ENCODE assay signal across 8 cellular contexts in the genomic region with DNA sequence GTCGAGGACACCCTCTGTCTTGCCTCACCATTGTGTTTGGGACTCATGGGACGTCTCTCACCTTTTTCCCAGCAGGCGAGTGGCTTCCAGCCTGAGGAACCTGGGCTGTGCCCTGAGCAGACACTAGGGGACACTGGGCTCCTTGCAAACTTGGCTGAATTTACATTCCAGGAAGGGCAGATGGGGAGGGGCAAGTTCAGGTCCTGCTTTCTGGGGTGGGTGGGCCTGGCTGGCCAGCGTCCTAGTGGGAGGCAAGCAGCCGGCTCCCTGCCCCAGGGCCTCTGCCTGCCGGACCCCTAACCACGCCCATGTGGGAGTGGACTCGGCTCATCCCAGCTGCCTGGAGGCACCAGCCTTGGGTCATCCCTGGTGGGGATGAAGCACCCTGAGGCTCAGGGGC. TPM values are rescaled to one million over a fixed set of nuclear protein-coding genes. Genes with fewer than 3 reads are reported as not detected.
DNase-seq lines count a peak whose midpoint lies in the region; ATAC-seq, FAIRE-seq and TF ChIP-seq lines count a peak whose summit lies in the region.

No MANE protein-coding gene starts in this region.

- TF ChIP-seq RAD21 in A549 (conservative IDR thresholded peaks at IDR 0.05 in 1 of 2, IDR thresholded peaks at IDR 0.05 in 1 of 2) = peak; percentile 60 to 71

- peaks cover 15% of the 10 kb centered on the region for H3K4me1 ChIP-seq in A549
- peaks cover 0 to 8% (median 0%) of the 10 kb centered on the region in 12 donors for H3K4me1 ChIP-seq in heart left ventricle

- no peak overlapping the region for H3K4me3 Mint-ChIP-seq in activated T-helper 17 cell treated with anti-CD3 and anti-CD28 coated beads, Interleukin-2, amount 50 U/mL, for 72 hours

- H3K4me3 ChIP-seq in A549 (no peak overlapping the region), GM12864 (ENCODE audit: low read depth, low read length) (no peak overlapping the region), heart left ventricle (no peak overlapping the region)

- CTCF ChIA-PET in A549 (lab: Yijun Ruan, JAX) = interaction anchor here (1.0 to 7.0 kb wide), 6 partner anchors 9 to 175 kb away, joined by 3 to 32 read pairs (median 3); no protein-coding TSS in a partner anchor

- H3K36me3 ChIP-seq in heart left ventricle = no peaks in the 10 kb centered on the region

- TF ChIP-seq POLR2A in A549 (IDR thresholded peaks at IDR 0.05; ENCODE audit: low read length) (no peak), heart left ventricle (IDR thresholded peaks at IDR 0.05) (no peak)

- no peaks in the 10 kb centered on the region for H3K4me1 Mint-ChIP-seq in activated T-helper 17 cell treated with anti-CD3 and anti-CD28 coated beads, Interleukin-2, amount 50 U/mL, for 72 hours

- H3K27ac ChIP-seq in A549 (peak overlapping the region; percentile 27 to 50; a peak in 4 of 6 replicates), heart left ventricle (no peak overlapping the region)

- H3K27ac Mint-ChIP-seq in activated T-helper 17 cell treated with anti-CD3 and anti-CD28 coated beads, Interleukin-2, amount 50 U/mL, for 72 hours = no peak overlapping the region

- 32% methylated on average over 3 of the region's 8 CpGs for WGBS in A549 (ENCODE audit: missing lambda C conversion rate)
- 14 to 18% (median 16%) methylated on average over 8 of the region's 8 CpGs for WGBS in heart left ventricle, 4 donors

- H3K4me2 ChIP-seq in A549 = no peak overlapping the region

- no peaks in the 10 kb centered on the region for H3K9me3 Mint-ChIP-seq in activated T-helper 17 cell treated with anti-CD3 and anti-CD28 coated beads, Interleukin-2, amount 50 U/mL, for 72 hours

- DNase-seq in A549 (ENCODE audit: low read depth in 1 of 2, low spot score in 1 of 2) = peak; percentile 31 to 43
- no peak for DNase-seq in GM12864 (ENCODE audit: low read depth)
- peak; percentile 61 for DNase-seq in SK-N-DZ (ENCODE audit: low spot score)
- peak in 1 of 5 donors; percentile 13 for DNase-seq in heart left ventricle

- TF ChIP-seq EP300 in A549 (IDR thresholded peaks at IDR 0.05) = no peak

- POLR2A ChIA-PET in A549 (lab: Yijun Ruan, JAX) = no interaction called here

- peaks cover 0 to 53% (median 13%) of the 10 kb centered on the region in 9 donors for H3K27me3 ChIP-seq in heart left ventricle

- no peak for FAIRE-seq in A549 (lab: Jason Lieb, UNC)

- peaks cover 18% of the 10 kb centered on the region for H3K27me3 Mint-ChIP-seq in activated T-helper 17 cell treated with anti-CD3 and anti-CD28 coated beads, Interleukin-2, amount 50 U/mL, for 72 hours

- peak; percentile 36; the same call in 1 of the 3 replicates for TF ChIP-seq CTCF in A549 (IDR thresholded peaks at IDR 0.05)
- TF ChIP-seq CTCF in GM12864 (IDR thresholded peaks at IDR 0.05; ENCODE audit: low read depth, low read length, missing control alignments) = peak; percentile 61
- peak in 8 of 12 donors; percentile 26 to 51 (median 35) for TF ChIP-seq CTCF in heart left ventricle (IDR thresholded peaks at IDR 0.05)

- ATAC-seq in A549 (peak; percentile 84 to 87), heart left ventricle (peak in 3 of 4 donors; percentile 35 to 61 (median 53)), GM19397 (IDR thresholded peaks at IDR 0.05; ENCODE audit: unreplicated experiment) (no peak), GM21360 (IDR thresholded peaks at IDR 0.05; ENCODE audit: unreplicated experiment) (no peak), HG02642 (IDR thresholded peaks at IDR 0.05; ENCODE audit: poor library complexity, unreplicated experiment) (no peak)
- no peak for ATAC-seq in activated T-helper 17 cell treated with anti-CD3 and anti-CD28 coated beads, Interleukin-2, amount 50 U/mL, for 72 hours (replicated peaks)

- intact Hi-C loops in heart left ventricle (cut with DNase I) = loop anchor here in 4 of 10 donors (2.0 to 5.0 kb wide), 3 partner anchors 175 to 177 kb away; no protein-coding TSS in a partner anchor

- H3K9me3 ChIP-seq in A549 = no peaks in the 10 kb centered on the region
- no peaks in the 10 kb centered on the region for H3K9me3 ChIP-seq in heart left ventricle

- H3K36me3 Mint-ChIP-seq in activated T-helper 17 cell treated with anti-CD3 and anti-CD28 coated beads, Interleukin-2, amount 50 U/mL, for 72 hours (ENCODE audit: low read depth) = no peaks in the 10 kb centered on the region

TF ChIP-seq in A549, 52 proteins besides CTCF, POLR2A, EP300 and RAD21:
- peak; percentile 56 for TF ChIP-seq SMC3 (IDR thresholded peaks at IDR 0.05)
- no peak for TF ChIP-seq TFCP2L1 (CRISPR knock-in tag; IDR thresholded peaks at IDR 0.05)

RNA-seq across cellular contexts. Expression of a gene that starts 48.2 kb away (rescaled TPM):
- polyA plus RNA-seq in A549 (2011; rRNA removed) (not detected in 2 replicates), A549 (2017; fragmentation: RNase III; extraction: RNeasy Plus Mini Kit Qiagen cat#74134 plus additional on column Dnase treatment) (not detected in 3 replicates), heart left ventricle (not detected)
- not detected in 2 replicates for polyA plus RNA-seq in A549 (2012; cell fraction: cytosol; rRNA removed)
- polyA plus RNA-seq in A549 (2012; cell fraction: nucleus; rRNA removed) = not detected in 2 replicates
- polyA minus RNA-seq in A549 (2011; rRNA and poly(A)+ RNA removed) = not detected in 2 replicates
- polyA plus RNA-seq in SK-N-DZ (2014; cell fraction: cytosol; rRNA removed) = not detected in 2 replicates
- polyA plus RNA-seq in SK-N-DZ (2014; cell fraction: nucleus; rRNA removed) = not detected in 2 replicates
- not detected for total RNA-seq in heart left ventricle
- not detected for total RNA-seq in activated T-helper 17 cell treated with anti-CD3 and anti-CD28 coated beads, Interleukin-2, amount 50 U/mL, for 72 hours

Comparison
In these comparisons a context has a peak if more than half of its experiments do, and no peak if none do; other contexts are left out.
1. ATAC-seq: peak in A549 (2 of 2) and heart left ventricle (3 of 4); none in activated T-helper 17 cell treated with anti-CD3 and anti-CD28 coated beads, Interleukin-2, amount 50 U/mL, for 72 hours (single experiment), GM19397 (single experiment), GM21360 (single experiment) and HG02642 (single experiment).
2. H3K27ac ChIP-seq: peak in A549 (2 of 2); none in heart left ventricle (0 of 12).
3. Peak in every context shown above with its lines, with median percentiles within 50 percentile points of each other: CTCF ChIP-seq.